16 cellular contexts compared by ENCODE assay signal in the genomic region with DNA sequence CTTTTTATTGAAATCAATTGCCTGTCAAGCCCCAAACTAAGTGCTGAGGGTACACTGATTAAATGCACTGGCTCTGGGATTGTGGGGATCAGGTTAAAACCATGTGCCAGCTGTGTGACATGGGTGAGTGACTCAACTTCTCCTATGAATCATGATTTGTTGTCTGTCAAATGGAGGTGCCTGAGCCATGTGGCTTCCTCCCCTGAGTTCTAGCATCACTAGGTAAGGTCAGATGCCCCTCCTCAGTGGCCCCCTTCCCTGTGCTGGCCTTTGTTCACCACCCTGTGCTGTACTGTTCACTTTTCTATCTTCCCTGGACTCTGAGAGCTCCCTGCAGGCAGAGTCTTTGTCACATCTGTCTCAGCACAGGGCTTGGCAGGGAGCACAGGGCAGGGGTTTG. TPM values are rescaled to one million over a fixed set of nuclear protein-coding genes. Genes with fewer than 3 reads are reported as not detected.
DNase-seq lines count a peak whose midpoint lies in the region; ATAC-seq, FAIRE-seq and TF ChIP-seq lines count a peak whose summit lies in the region.
"Had no signal": no experiment of that assay in that cellular context is flagged by ENCODE, and none has a peak within 500 bp of the region (broad histone marks: within the 10 kb centered on the region; RNA-seq: fewer than 3 reads in every experiment).

No MANE protein-coding gene starts in this region.

- H3K4me1 Mint-ChIP-seq in T-helper 2 cell treated with Interferon-gamma antibody and Interleukin-4, amounts not matched to agents 5 μg/mL and 100 μg/mL, for 36 hours (ENCODE audit: low read depth): peaks cover 41% of the 10 kb centered on the region
- H3K4me1 Mint-ChIP-seq in stimulated activated naive CD8-positive, alpha-beta T cell treated with anti-CD3 and anti-CD28 coated beads, Interleukin-15, Interleukin-2, amounts not matched to agents 100 ng/mL and 50 ng/mL, for 24 hours (ENCODE audit: low read depth): peaks cover 41% of the 10 kb centered on the region

- no peaks in the 10 kb centered on the region for H3K36me3 Mint-ChIP-seq in T-helper 2 cell treated with Interferon-gamma antibody and Interleukin-4, amounts not matched to agents 5 μg/mL and 100 μg/mL, for 36 hours (ENCODE audit: low read depth)
- H3K36me3 Mint-ChIP-seq in stimulated activated naive CD8-positive, alpha-beta T cell treated with anti-CD3 and anti-CD28 coated beads, Interleukin-15, Interleukin-2, amounts not matched to agents 100 ng/mL and 50 ng/mL, for 24 hours (ENCODE audit: low read depth): no peaks in the 10 kb centered on the region
- H3K36me3 Mint-ChIP-seq: stimulated activated memory B cell treated with anti-CD40 and anti-IgM and Interleukin-4, amounts not matched to agents 10 μg/mL and 1 μg/mL and 100 μg/mL, for 72 hours had no signal

- ATAC-seq in GM21360 (IDR thresholded peaks at IDR 0.05; ENCODE audit: unreplicated experiment): no peak
- ATAC-seq: GM12878; stimulated activated memory B cell treated with anti-CD40 and anti-IgM and Interleukin-4, amounts not matched to agents 10 μg/mL and 1 μg/mL and 100 μg/mL, for 72 hours had no signal

- H3K27ac Mint-ChIP-seq in T-helper 2 cell treated with Interferon-gamma antibody and Interleukin-4, amounts not matched to agents 5 μg/mL and 100 μg/mL, for 36 hours: no peak overlapping the region
- peak overlapping the region; percentile 16 for H3K27ac Mint-ChIP-seq in stimulated activated naive CD8-positive, alpha-beta T cell treated with anti-CD3 and anti-CD28 coated beads, Interleukin-15, Interleukin-2, amounts not matched to agents 100 ng/mL and 50 ng/mL, for 24 hours
- H3K27ac Mint-ChIP-seq: stimulated activated memory B cell treated with anti-CD40 and anti-IgM and Interleukin-4, amounts not matched to agents 10 μg/mL and 1 μg/mL and 100 μg/mL, for 72 hours had no signal

- no peak for FAIRE-seq in bronchial epithelial cell (lab: Jason Lieb, UNC)
- FAIRE-seq: GM12878, TTC549 had no signal

- no peak overlapping the region for H3K4me3 ChIP-seq in bronchial epithelial cell (ENCODE audit: low read depth, low read length)
- H3K4me3 ChIP-seq: GM12878 had no signal

- no peaks in the 10 kb centered on the region for H3K36me3 ChIP-seq in bronchial epithelial cell (ENCODE audit: control insufficient read depth, insufficient read depth, low read length)

- H3K4me3 Mint-ChIP-seq in T-helper 2 cell treated with Interferon-gamma antibody and Interleukin-4, amounts not matched to agents 5 μg/mL and 100 μg/mL, for 36 hours: no peak overlapping the region
- H3K4me3 Mint-ChIP-seq in stimulated activated naive CD8-positive, alpha-beta T cell treated with anti-CD3 and anti-CD28 coated beads, Interleukin-15, Interleukin-2, amounts not matched to agents 100 ng/mL and 50 ng/mL, for 24 hours: no peak overlapping the region
- H3K4me3 Mint-ChIP-seq: stimulated activated memory B cell treated with anti-CD40 and anti-IgM and Interleukin-4, amounts not matched to agents 10 μg/mL and 1 μg/mL and 100 μg/mL, for 72 hours had no signal

- H3K9me3 Mint-ChIP-seq in T-helper 2 cell treated with Interferon-gamma antibody and Interleukin-4, amounts not matched to agents 5 μg/mL and 100 μg/mL, for 36 hours: no peaks in the 10 kb centered on the region
- peaks cover 2% of the 10 kb centered on the region for H3K9me3 Mint-ChIP-seq in stimulated activated naive CD8-positive, alpha-beta T cell treated with anti-CD3 and anti-CD28 coated beads, Interleukin-15, Interleukin-2, amounts not matched to agents 100 ng/mL and 50 ng/mL, for 24 hours
- H3K9me3 Mint-ChIP-seq: stimulated activated memory B cell treated with anti-CD40 and anti-IgM and Interleukin-4, amounts not matched to agents 10 μg/mL and 1 μg/mL and 100 μg/mL, for 72 hours had no signal

- H3K27me3 Mint-ChIP-seq in T-helper 2 cell treated with Interferon-gamma antibody and Interleukin-4, amounts not matched to agents 5 μg/mL and 100 μg/mL, for 36 hours (ENCODE audit: low read depth): peaks cover 2% of the 10 kb centered on the region
- H3K27me3 Mint-ChIP-seq in stimulated activated naive CD8-positive, alpha-beta T cell treated with anti-CD3 and anti-CD28 coated beads, Interleukin-15, Interleukin-2, amounts not matched to agents 100 ng/mL and 50 ng/mL, for 24 hours: peaks cover 25% of the 10 kb centered on the region

- TF ChIP-seq CTCF in bronchial epithelial cell (IDR thresholded peaks at IDR 0.05; ENCODE audit: insufficient read depth, low read length, severe bottlenecking): no peak

- H3K27me3 ChIP-seq in bronchial epithelial cell (ENCODE audit: control insufficient read depth, insufficient read depth, low read length): no peaks in the 10 kb centered on the region

- peak; percentile 21 for DNase-seq in activated naive CD4-positive, alpha-beta T cell treated with Interleukin-2 at 50 U/mL for 16 hours
- DNase-seq in activated naive CD4-positive, alpha-beta T cell (lab: John Stamatoyannopoulos, UW): no peak
- peak; percentile 46 for DNase-seq in T-helper 2 cell treated with Interferon-gamma antibody and Interleukin-4, amounts not matched to agents 5 μg/mL and 100 μg/mL, for 36 hours (ENCODE audit: low spot score)
- DNase-seq in bronchial epithelial cell (ENCODE audit: low read depth) (peak; percentile 68), NCI-H2081 treated with DMSO at 0.1 percent for 48 hours (lab: John Stamatoyannopoulos, UW) (no peak), NCI-H1092 (lab: John Stamatoyannopoulos, UW) (no peak)
- DNase-seq: AML-193, DND-41, mesenchymal stem cell, NCI-H226, SHP77 had no signal

RNA-seq across cellular contexts. Expression of gene ATP2B2, which starts 43.6 kb away (rescaled TPM):
- total RNA-seq in bronchial epithelial cell: not detected in 2 replicates
- total RNA-seq: GM12878 had no signal

Comparison
In these comparisons a context has a peak if more than half of its experiments do, and no peak if none do; other contexts are left out.
1. DNase-seq: peak in activated naive CD4-positive, alpha-beta T cell treated with Interleukin-2 at 50 U/mL for 16 hours (single experiment), T-helper 2 cell treated with Interferon-gamma antibody and Interleukin-4, amounts not matched to agents 5 μg/mL and 100 μg/mL, for 36 hours (single experiment) and bronchial epithelial cell (single experiment); none in activated naive CD4-positive, alpha-beta T cell (0 of 4), NCI-H2081 treated with DMSO at 0.1 percent for 48 hours (single experiment) and NCI-H1092 (single experiment).